1 cellular context compared by ENCODE assay signal in the genomic region with DNA sequence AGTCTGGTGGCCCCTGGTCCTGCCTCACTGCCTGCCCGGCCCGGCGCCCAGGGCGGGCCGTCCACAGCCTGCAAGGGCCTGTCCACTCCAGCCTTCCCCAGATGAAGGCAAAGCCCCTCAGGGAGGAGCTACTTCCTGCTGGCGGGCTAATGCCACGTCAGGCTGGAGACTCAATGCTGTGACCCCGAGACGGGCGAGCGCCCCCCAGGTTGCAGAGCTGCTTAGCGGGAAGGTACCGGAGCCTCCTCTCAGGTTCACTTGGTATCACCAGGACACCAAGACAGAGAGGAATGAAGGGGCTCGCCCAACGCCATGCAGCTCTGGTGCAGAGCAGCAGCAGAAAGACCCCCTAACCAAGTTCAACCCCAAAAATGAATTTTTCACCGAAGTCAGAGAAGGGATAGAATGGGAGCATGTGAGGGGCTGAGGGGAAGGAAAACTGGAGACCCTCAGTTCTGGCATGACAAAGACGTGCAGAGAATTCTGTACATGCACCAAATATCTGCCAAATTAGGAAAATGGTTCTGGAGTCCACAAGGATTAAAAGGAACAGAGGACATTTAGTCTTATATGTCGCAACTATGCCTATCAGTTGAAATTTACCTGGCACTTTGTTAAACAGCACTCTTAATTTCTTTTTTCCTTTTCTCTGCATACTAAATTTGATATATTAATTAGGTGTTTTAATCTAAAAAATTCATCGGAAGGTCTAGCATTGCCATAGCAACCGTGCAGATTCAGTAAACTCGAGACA.
TF ChIP-seq lines count a peak whose summit lies in the region.

No MANE protein-coding gene starts in this region.

TF ChIP-seq in K562, 482 proteins besides CTCF, POLR2A, EP300 and RAD21:
- TF ChIP-seq RFX1 (IDR thresholded peaks at IDR 0.05) (peak; percentile 37; the same call in 1 of the 2 replicates), ZNF431 (CRISPR knock-in tag; IDR thresholded peaks at IDR 0.05) (no peak), BDP1 (IDR thresholded peaks at IDR 0.05; ENCODE audit: insufficient read depth, insufficient read length) (no peak), ZBED1 (IDR thresholded peaks at IDR 0.05) (no peak), ZNF197 (CRISPR knock-in tag; IDR thresholded peaks at IDR 0.05; ENCODE audit: low read depth) (no peak)
- TF ChIP-seq, protein P1, sequence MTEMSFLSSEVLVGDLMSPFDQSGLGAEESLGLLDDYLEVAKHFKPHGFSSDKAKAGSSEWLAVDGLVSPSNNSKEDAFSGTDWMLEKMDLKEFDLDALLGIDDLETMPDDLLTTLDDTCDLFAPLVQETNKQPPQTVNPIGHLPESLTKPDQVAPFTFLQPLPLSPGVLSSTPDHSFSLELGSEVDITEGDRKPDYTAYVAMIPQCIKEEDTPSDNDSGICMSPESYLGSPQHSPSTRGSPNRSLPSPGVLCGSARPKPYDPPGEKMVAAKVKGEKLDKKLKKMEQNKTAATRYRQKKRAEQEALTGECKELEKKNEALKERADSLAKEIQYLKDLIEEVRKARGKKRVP (CRISPR knock-in tag; IDR thresholded peaks at IDR 0.05) = no peak
- TF ChIP-seq, protein P2, sequence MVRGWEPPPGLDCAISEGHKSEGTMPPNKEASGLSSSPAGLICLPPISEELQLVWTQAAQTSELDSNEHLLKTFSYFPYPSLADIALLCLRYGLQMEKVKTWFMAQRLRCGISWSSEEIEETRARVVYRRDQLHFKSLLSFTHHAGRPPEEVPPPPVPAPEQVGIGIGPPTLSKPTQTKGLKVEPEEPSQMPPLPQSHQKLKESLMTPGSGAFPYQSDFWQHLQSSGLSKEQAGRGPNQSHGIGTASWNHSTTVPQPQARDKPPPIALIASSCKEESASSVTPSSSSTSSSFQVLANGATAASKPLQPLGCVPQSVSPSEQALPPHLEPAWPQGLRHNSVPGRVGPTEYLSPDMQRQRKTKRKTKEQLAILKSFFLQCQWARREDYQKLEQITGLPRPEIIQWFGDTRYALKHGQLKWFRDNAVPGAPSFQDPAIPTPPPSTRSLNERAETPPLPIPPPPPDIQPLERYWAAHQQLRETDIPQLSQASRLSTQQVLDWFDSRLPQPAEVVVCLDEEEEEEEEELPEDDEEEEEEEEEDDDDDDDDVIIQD (CRISPR knock-in tag; IDR thresholded peaks at IDR 0.05) = no peak
